10 cellular contexts compared by ENCODE assay signal in genomic region chr20:878511-879307, GRCh38. TPM values are rescaled to one million over a fixed set of nuclear protein-coding genes. Genes with fewer than 3 reads are reported as not detected.
A peak's percentile ranks its signal among the peaks of the same experiment; 100 is the strongest.
DNase-seq lines count a peak whose midpoint lies in the region; ATAC-seq and TF ChIP-seq lines count a peak whose summit lies in the region.
"Had no signal": no experiment of that assay in that cellular context is flagged by ENCODE, and none has a peak within 500 bp of the region (broad histone marks: within the 10 kb centered on the region; RNA-seq: fewer than 3 reads in every experiment).

No MANE protein-coding gene starts in this region.

- no peak for TF ChIP-seq CTCF in lower lobe of right lung (IDR thresholded peaks at IDR 0.05)

- no peak overlapping the region for H3K27ac Mint-ChIP-seq in activated naive CD4-positive, alpha-beta T cell treated with anti-CD3 and anti-CD28 coated beads for 36 hours

- peaks cover 13% of the 10 kb centered on the region for H3K4me1 Mint-ChIP-seq in activated naive CD4-positive, alpha-beta T cell treated with anti-CD3 and anti-CD28 coated beads for 36 hours (ENCODE audit: low read depth)

- H3K4me3 ChIP-seq in lower lobe of right lung, result no peak overlapping the region

- no peaks in the 10 kb centered on the region for H3K4me1 ChIP-seq in lower lobe of right lung
- H3K4me1 ChIP-seq: BE2C had no signal

- CTCF ChIA-PET in activated naive CD4-positive, alpha-beta T cell treated with anti-CD3 and anti-CD28 coated beads for 36 hours (lab: Charles Lee), result interaction anchor here (0.6 to 1.7 kb wide), 3 partner anchors 77 to 306 kb away, joined by 3 to 5 read pairs (median 5); no protein-coding TSS in a partner anchor

- no peaks in the 10 kb centered on the region for H3K9me3 ChIP-seq in lower lobe of right lung
- H3K9me3 ChIP-seq: BE2C had no signal

- no peaks in the 10 kb centered on the region for H3K36me3 Mint-ChIP-seq in activated naive CD4-positive, alpha-beta T cell treated with anti-CD3 and anti-CD28 coated beads for 36 hours (ENCODE audit: low read depth)

- H3K27ac ChIP-seq in lower lobe of right lung, result no peak overlapping the region
- H3K27ac ChIP-seq: epithelial cell of prostate had no signal

- no peaks in the 10 kb centered on the region for H3K27me3 Mint-ChIP-seq in activated naive CD4-positive, alpha-beta T cell treated with anti-CD3 and anti-CD28 coated beads for 36 hours (ENCODE audit: low read depth)

- H3K36me3 ChIP-seq in lower lobe of right lung, result no peaks in the 10 kb centered on the region
- H3K36me3 ChIP-seq: BE2C had no signal

- ATAC-seq in lower lobe of right lung, result no peak

- intact Hi-C loops in activated naive CD4-positive, alpha-beta T cell treated with anti-CD3 and anti-CD28 coated beads for 36 hours (cut with micrococcal nuclease), result no loop called here
- intact Hi-C loops in posterior vena cava (cut with DNase I), result no loop called here
- intact Hi-C loops in lower lobe of right lung (cut with DNase I), result no loop called here

- no peak overlapping the region for H3K4me3 Mint-ChIP-seq in activated naive CD4-positive, alpha-beta T cell treated with anti-CD3 and anti-CD28 coated beads for 36 hours

- H3K9me3 Mint-ChIP-seq in activated naive CD4-positive, alpha-beta T cell treated with anti-CD3 and anti-CD28 coated beads for 36 hours, result no peaks in the 10 kb centered on the region

- peaks cover 2% of the 10 kb centered on the region for H3K27me3 ChIP-seq in lower lobe of right lung (ENCODE audit: low read depth)
- H3K27me3 ChIP-seq: BE2C had no signal

- peak; percentile 56 for DNase-seq in activated naive CD4-positive, alpha-beta T cell treated with anti-CD3 and anti-CD28 coated beads for 36 hours
- DNase-seq in activated naive CD4-positive, alpha-beta T cell treated with anti-CD3 and anti-CD28 coated beads, Interleukin-2, amount 50 U/mL, for 16 hours, result no peak
- peak; percentile 28 for DNase-seq in NCI-H1048 (lab: John Stamatoyannopoulos, UW)
- peak; percentile 9 to 43 for DNase-seq in dermis microvascular lymphatic vessel endothelial cell (ENCODE audit: low read depth in 2 of 2)
- DNase-seq in posterior vena cava (ENCODE audit: low spot score), result peak; percentile 61
- no peak for DNase-seq in lower lobe of right lung
- no peak for DNase-seq in D341Med (ENCODE audit: low spot score)
- no peak for DNase-seq in putamen (ENCODE audit: low spot score)
- DNase-seq: BE2C had no signal

RNA-seq across cellular contexts. Expression of gene ANGPT4, which starts 37.4 kb away (rescaled TPM):
- not detected for total RNA-seq in activated naive CD4-positive, alpha-beta T cell treated with anti-CD3 and anti-CD28 coated beads for 36 hours
- total RNA-seq in dermis microvascular lymphatic vessel endothelial cell (not detected in 2 replicates), posterior vena cava (1 to 10 TPM in 1 of 2 donors, under 1 TPM in 1; 0.24 to 1.1 TPM), lower lobe of right lung (6.0 TPM)

RNA-seq across cellular contexts. Expression of gene FAM110A, which starts 45.2 kb away (rescaled TPM):
- 10 to 100 TPM; 15.4 to 16.2 TPM for total RNA-seq in activated naive CD4-positive, alpha-beta T cell treated with anti-CD3 and anti-CD28 coated beads for 36 hours
- 1.3 and 2.0 TPM in 2 replicates for total RNA-seq in dermis microvascular lymphatic vessel endothelial cell
- 1 to 10 TPM; 2.7 to 4.0 TPM for total RNA-seq in posterior vena cava
- 21.4 TPM for total RNA-seq in lower lobe of right lung

Comparison
In these comparisons a context has a peak if more than half of its experiments do, and no peak if none do; other contexts are left out.
1. DNase-seq: peak in activated naive CD4-positive, alpha-beta T cell treated with anti-CD3 and anti-CD28 coated beads for 36 hours (single experiment), NCI-H1048 (single experiment), dermis microvascular lymphatic vessel endothelial cell (2 of 2) and posterior vena cava (single experiment); none in activated naive CD4-positive, alpha-beta T cell treated with anti-CD3 and anti-CD28 coated beads, Interleukin-2, amount 50 U/mL, for 16 hours (single experiment), lower lobe of right lung (single experiment), D341Med (single experiment) and putamen (single experiment).